In genomic region chr2:46737577-46737976, GRCh38 we compare ENCODE assay signal across 10 cellular contexts. TPM values are rescaled to one million over a fixed set of nuclear protein-coding genes. Genes with fewer than 3 reads are reported as not detected.
DNase-seq lines count a peak whose midpoint lies in the region.
"Had no signal": no experiment of that assay in that cellular context is flagged by ENCODE, and none has a peak within 500 bp of the region (broad histone marks: within the 10 kb centered on the region; RNA-seq: fewer than 3 reads in every experiment).

No MANE protein-coding gene starts in this region.

- in situ Hi-C loops in KBM-7 (cut with MboI; ENCODE audit: low pct_unique_long_range_greater_than_20kb, low sequenced_read_pairs) = no loop called here

- H3K36me3 ChIP-seq in HUES6 (ENCODE audit: control insufficient read depth, insufficient read depth, low read length) = no peaks in the 10 kb centered on the region

- peaks cover 20% of the 10 kb centered on the region for H3K4me1 ChIP-seq in HUES6 (ENCODE audit: control insufficient read depth, insufficient read depth, low read length)

- peak overlapping the region; percentile 28; the same call in 1 of the 2 replicates for H3K27ac ChIP-seq in HUES6 (ENCODE audit: low read depth, low read length)

- no peaks in the 10 kb centered on the region for H3K27me3 ChIP-seq in HUES6 (ENCODE audit: control insufficient read depth, insufficient read depth, low read length)

- no peaks in the 10 kb centered on the region for H3K9me3 ChIP-seq in HUES6 (ENCODE audit: control insufficient read depth, insufficient read depth, low read depth, low read length)

- no peak overlapping the region for H3K4me3 ChIP-seq in HUES6 (ENCODE audit: low read depth, low read length)

- H3K9ac ChIP-seq in HUES6 (ENCODE audit: low read length) = no peak overlapping the region

- DNase-seq in COLO668 (lab: John Stamatoyannopoulos, UW; ENCODE audit: unreplicated experiment) = peak; percentile 26
- DNase-seq in amniotic epithelial cell (ENCODE audit: low read depth) = peak; percentile 49
- peak; percentile 44 for DNase-seq in kidney tubule cell (ENCODE audit: low spot score)
- DNase-seq in cerebellum (ENCODE audit: low spot score) = no peak
- DNase-seq in AG20443 (ENCODE audit: low spot score) = no peak
- DNase-seq in activated CD4-positive, alpha-beta T cell treated with anti-CD3 and anti-CD28 coated beads, Interleukin-2, amount 50 U/mL, for 48 hours = no peak
- no peak for DNase-seq in KBM-7
- DNase-seq: central memory CD4-positive, alpha-beta T cell; NCI-H526 had no signal

RNA-seq across cellular contexts. Expression of gene SOCS5, which starts 38.5 kb away (rescaled TPM):
- total RNA-seq in cerebellum = 33.7 TPM

Comparison
In these comparisons a context has a peak if more than half of its experiments do, and no peak if none do; other contexts are left out.
1. DNase-seq: peak in COLO668 (single experiment), amniotic epithelial cell (single experiment) and kidney tubule cell (single experiment); none in cerebellum (single experiment), AG20443 (single experiment), activated CD4-positive, alpha-beta T cell treated with anti-CD3 and anti-CD28 coated beads, Interleukin-2, amount 50 U/mL, for 48 hours (0 of 2) and KBM-7 (single experiment).